16 cellular contexts compared by ENCODE assay signal in the genomic region with DNA sequence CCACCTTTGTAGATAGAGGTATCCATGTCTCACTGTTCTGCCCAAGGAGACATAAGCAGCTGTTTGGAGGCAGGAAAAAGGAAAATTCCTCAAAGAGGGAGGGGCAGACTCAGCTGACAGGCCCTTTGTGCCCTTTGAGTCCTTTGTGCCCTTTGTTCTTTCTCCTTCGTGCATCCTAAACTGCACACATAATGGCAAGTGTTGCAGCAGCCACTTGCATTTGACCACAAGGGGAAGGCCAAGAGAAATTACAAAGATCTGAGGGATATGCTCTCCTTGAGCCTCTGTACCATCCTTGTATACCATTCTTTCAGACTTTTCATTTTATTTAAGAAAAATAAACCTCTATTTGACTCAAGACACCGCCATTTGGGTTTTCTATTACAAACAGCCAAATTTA.
"Had no signal": no experiment of that assay in that cellular context is flagged by ENCODE, and none has a peak within 500 bp of the region (broad histone marks: within the 10 kb centered on the region; RNA-seq: fewer than 3 reads in every experiment).

No MANE protein-coding gene starts in this region.

- H3K4me3 ChIP-seq: lung, upper lobe of right lung had no signal

- H3K27ac ChIP-seq: upper lobe of right lung had no signal

- H3K36me3 Mint-ChIP-seq: activated naive CD4-positive, alpha-beta T cell treated with anti-CD3 and anti-CD28 coated beads, Interleukin-2, amount 50 U/mL, for 72 hours; brain had no signal

- H3K4me3 Mint-ChIP-seq: activated T-cell treated with anti-CD3 and anti-CD28 coated beads, Interleukin-2, amount 50 U/mL, for 4 hours; brain; central memory CD8-positive, alpha-beta T cell; effector memory CD8-positive, alpha-beta T cell; immature natural killer cell; nephron had no signal

- H3K36me3 ChIP-seq: upper lobe of right lung had no signal

- H3K4me1 Mint-ChIP-seq: brain; central memory CD8-positive, alpha-beta T cell; immature natural killer cell; nephron had no signal

- ATAC-seq: activated naive CD4-positive, alpha-beta T cell treated with anti-CD3 and anti-CD28 coated beads, Interleukin-2, amount 50 U/mL, for 72 hours; activated T-cell treated with anti-CD3 and anti-CD28 coated beads, Interleukin-2, amount 50 U/mL, for 4 hours; effector memory CD8-positive, alpha-beta T cell; left cardiac atrium; stimulated activated naive CD8-positive, alpha-beta T cell treated with anti-CD3 and anti-CD28 coated beads, Interleukin-15, Interleukin-2, amounts not matched to agents 100 U/mL and 50 U/mL, for 24 hours had no signal

- H3K27me3 ChIP-seq: upper lobe of right lung had no signal

- H3K9me3 ChIP-seq: upper lobe of right lung had no signal

- H3K27ac Mint-ChIP-seq: activated naive CD4-positive, alpha-beta T cell treated with anti-CD3 and anti-CD28 coated beads, Interleukin-2, amount 50 U/mL, for 72 hours; brain; effector memory CD8-positive, alpha-beta T cell; immature natural killer cell; nephron had no signal

- DNase-seq: activated CD4-positive, alpha-beta T cell treated with anti-CD3 and anti-CD28 coated beads, Interleukin-2, amount 50 U/mL, for 48 hours; activated CD4-positive, CD25-positive, alpha-beta regulatory T cell treated with anti-CD3 and anti-CD28 coated beads, Interleukin-2, amount 50 U/mL, for 72 hours; activated effector memory CD4-positive, alpha-beta T cell treated with anti-CD3 and anti-CD28 coated beads, Interleukin-2, amount 50 U/mL, for 16 hours; activated T-cell treated with anti-CD3 and anti-CD28 coated beads, Interleukin-2, amount 50 U/mL, for 4 hours; amniotic stem cell; effector memory CD8-positive, alpha-beta T cell; immature natural killer cell; left cardiac atrium; stimulated activated CD4-positive, alpha-beta T cell treated with anti-CD3 and anti-CD28 coated beads, Interleukin-2, amount 100 ng/mL, for 48 hours; stimulated activated naive CD8-positive, alpha-beta T cell treated with anti-CD3 and anti-CD28 coated beads, Interleukin-15, Interleukin-2, amounts not matched to agents 100 U/mL and 50 U/mL, for 24 hours; upper lobe of right lung had no signal

- H3K27me3 Mint-ChIP-seq: brain had no signal
